ENCODE assay signal across 8 cellular contexts in the genomic region with DNA sequence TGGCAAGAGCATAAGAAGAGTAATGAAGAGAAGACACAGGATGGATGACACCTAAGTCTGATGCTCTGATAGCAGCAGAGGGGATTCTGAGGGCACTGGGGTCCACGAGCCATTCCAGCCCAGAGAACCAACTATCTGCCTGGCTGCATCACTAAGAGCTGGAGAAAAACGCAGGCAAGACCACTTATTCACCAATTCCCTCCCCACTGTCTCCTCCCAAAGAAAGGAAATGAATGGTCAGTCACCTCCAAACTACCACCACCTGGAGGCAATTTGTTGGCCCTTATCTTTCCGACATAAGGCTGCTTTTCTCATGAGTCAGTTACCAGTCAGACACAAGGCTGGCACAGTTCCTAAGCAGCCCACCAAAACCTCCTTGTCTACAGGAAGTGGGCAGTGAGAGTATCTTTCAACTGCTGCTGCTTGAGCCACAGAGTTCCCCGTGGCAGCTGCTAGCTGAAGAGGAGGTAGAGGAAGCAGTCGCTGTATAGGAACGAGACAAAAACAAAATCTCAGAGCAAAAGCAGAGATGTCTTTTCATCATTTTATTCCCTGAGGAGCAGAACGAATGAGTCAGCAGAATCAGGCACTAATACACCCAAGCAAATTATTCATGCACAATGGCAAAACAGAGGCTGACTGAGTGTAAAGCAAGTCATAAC.
DNase-seq lines count a peak whose midpoint lies in the region; ATAC-seq and TF ChIP-seq lines count a peak whose summit lies in the region.

No MANE protein-coding gene starts in this region.

- DNase-seq in H4 (ENCODE audit: low spot score) (peak; percentile 84), lung (ENCODE audit: low spot score) (no peak), SHP77 treated with DMSO at 0.1 percent for 48 hours (lab: John Stamatoyannopoulos, UW) (no peak), NCI-H146 (lab: John Stamatoyannopoulos, UW) (no peak)
- DNase-seq in activated naive CD8-positive, alpha-beta T cell treated with anti-CD3 and anti-CD28 coated beads, Interleukin-2, amount 50 U/mL, for 16 hours (ENCODE audit: low read depth, low spot score): peak; percentile 43
- peak; percentile 62 to 77 for DNase-seq in stimulated activated naive CD8-positive, alpha-beta T cell treated with anti-CD3 and anti-CD28 coated beads, Interleukin-15, amount 100 ng/mL, for 72 hours

- WGBS in lung, 2 donors: 16 to 34% methylated on average over 7 of the region's 7 CpGs

- H3K27ac ChIP-seq in lung (ENCODE audit: low read depth in 1 of 2, low read length in 1 of 2): peak overlapping the region; percentile 30 to 71

- H3K4me1 Mint-ChIP-seq in stimulated activated naive CD8-positive, alpha-beta T cell treated with anti-CD3 and anti-CD28 coated beads, Interleukin-15, amount 100 ng/mL, for 72 hours: peaks cover 69% of the 10 kb centered on the region

- H3K4me3 Mint-ChIP-seq in stimulated activated naive CD8-positive, alpha-beta T cell treated with anti-CD3 and anti-CD28 coated beads, Interleukin-15, amount 100 ng/mL, for 72 hours: peak overlapping the region; percentile 61 to 67

- TF ChIP-seq CTCF in lung (IDR thresholded peaks at IDR 0.05; ENCODE audit: control extremely low read depth, extremely low read depth): no peak

- peaks cover 0 to 3% of the 10 kb centered on the region in 2 donors for H3K9me3 Mint-ChIP-seq in stimulated activated naive CD8-positive, alpha-beta T cell treated with anti-CD3 and anti-CD28 coated beads, Interleukin-15, amount 100 ng/mL, for 72 hours

- no peak overlapping the region for H3K4me3 ChIP-seq in lung

- ATAC-seq in SK-N-SH treated with all-trans-retinoic acid at 6 μM for 48 hours: peak; percentile 84
- no peak for ATAC-seq in lung (ENCODE audit: insufficient read depth, low FRiP score)
- ATAC-seq in stimulated activated naive CD8-positive, alpha-beta T cell treated with anti-CD3 and anti-CD28 coated beads, Interleukin-15, amount 100 ng/mL, for 72 hours: peak; percentile 96
- no peak for ATAC-seq in HG03439 (IDR thresholded peaks at IDR 0.05; ENCODE audit: unreplicated experiment)

- peaks cover 26 to 30% of the 10 kb centered on the region in 2 donors for H3K4me1 ChIP-seq in lung (ENCODE audit: control insufficient read depth in 2 of 2, insufficient read depth in 2 of 2, low read length in 2 of 2)

- H3K36me3 ChIP-seq in lung (ENCODE audit: control insufficient read depth in 2 of 2, insufficient read depth in 2 of 2, low read length in 2 of 2): peaks cover 0 to 7% of the 10 kb centered on the region in 2 donors

- H3K27me3 ChIP-seq in lung (ENCODE audit: control insufficient read depth, insufficient read depth): no peaks in the 10 kb centered on the region

- no peaks in the 10 kb centered on the region for H3K9me3 ChIP-seq in lung (ENCODE audit: control insufficient read depth in 2 of 2, insufficient read depth in 1 of 2, low read length in 1 of 2)

- no peaks in the 10 kb centered on the region for H3K27me3 Mint-ChIP-seq in stimulated activated naive CD8-positive, alpha-beta T cell treated with anti-CD3 and anti-CD28 coated beads, Interleukin-15, amount 100 ng/mL, for 72 hours

- H3K27ac Mint-ChIP-seq in stimulated activated naive CD8-positive, alpha-beta T cell treated with anti-CD3 and anti-CD28 coated beads, Interleukin-15, amount 100 ng/mL, for 72 hours: peak overlapping the region in 1 of 2 donors; percentile 89

TF ChIP-seq in SK-N-SH treated with all-trans-retinoic acid at 6 μM for 48 hours, 23 proteins besides CTCF, POLR2A, EP300 and RAD21:
- 0 out of 2 replicates have a peak, but pooled peaks have one; percentile 62 for TF ChIP-seq RARB (CRISPR knock-in tag; IDR thresholded peaks at IDR 0.05)
- TF ChIP-seq, protein P1, sequence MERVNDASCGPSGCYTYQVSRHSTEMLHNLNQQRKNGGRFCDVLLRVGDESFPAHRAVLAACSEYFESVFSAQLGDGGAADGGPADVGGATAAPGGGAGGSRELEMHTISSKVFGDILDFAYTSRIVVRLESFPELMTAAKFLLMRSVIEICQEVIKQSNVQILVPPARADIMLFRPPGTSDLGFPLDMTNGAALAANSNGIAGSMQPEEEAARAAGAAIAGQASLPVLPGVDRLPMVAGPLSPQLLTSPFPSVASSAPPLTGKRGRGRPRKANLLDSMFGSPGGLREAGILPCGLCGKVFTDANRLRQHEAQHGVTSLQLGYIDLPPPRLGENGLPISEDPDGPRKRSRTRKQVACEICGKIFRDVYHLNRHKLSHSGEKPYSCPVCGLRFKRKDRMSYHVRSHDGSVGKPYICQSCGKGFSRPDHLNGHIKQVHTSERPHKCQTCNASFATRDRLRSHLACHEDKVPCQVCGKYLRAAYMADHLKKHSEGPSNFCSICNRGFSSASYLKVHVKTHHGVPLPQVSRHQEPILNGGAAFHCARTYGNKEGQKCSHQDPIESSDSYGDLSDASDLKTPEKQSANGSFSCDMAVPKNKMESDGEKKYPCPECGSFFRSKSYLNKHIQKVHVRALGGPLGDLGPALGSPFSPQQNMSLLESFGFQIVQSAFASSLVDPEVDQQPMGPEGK (CRISPR knock-in tag; IDR thresholded peaks at IDR 0.05; ENCODE audit: borderline replicate concordance): 0 out of 2 replicates have a peak, but pooled peaks have one; percentile 15
- peak; percentile 45 for TF ChIP-seq ISL1 (CRISPR knock-in tag; IDR thresholded peaks at IDR 0.05)
- TF ChIP-seq TCF4 (CRISPR knock-in tag; IDR thresholded peaks at IDR 0.05; ENCODE audit: borderline replicate concordance): peak; percentile 55; the same call in 1 of the 2 replicates
- no peak for TF ChIP-seq ZNF565 (CRISPR knock-in tag; conservative IDR thresholded peaks at IDR 0.05; ENCODE audit: low read depth)
- peak; percentile 61; the same call in 1 of the 2 replicates for TF ChIP-seq ZFP3 (CRISPR knock-in tag; IDR thresholded peaks at IDR 0.05)
- TF ChIP-seq ARNTL (CRISPR knock-in tag; IDR thresholded peaks at IDR 0.05; ENCODE audit: borderline replicate concordance, low read depth): no peak

Comparison
In these comparisons a context has a peak if more than half of its experiments do, and no peak if none do; other contexts are left out.
1. DNase-seq: peak in H4 (single experiment), activated naive CD8-positive, alpha-beta T cell treated with anti-CD3 and anti-CD28 coated beads, Interleukin-2, amount 50 U/mL, for 16 hours (single experiment) and stimulated activated naive CD8-positive, alpha-beta T cell treated with anti-CD3 and anti-CD28 coated beads, Interleukin-15, amount 100 ng/mL, for 72 hours (2 of 2); none in lung (single experiment), SHP77 treated with DMSO at 0.1 percent for 48 hours (single experiment) and NCI-H146 (single experiment).
2. ATAC-seq: peak in SK-N-SH treated with all-trans-retinoic acid at 6 μM for 48 hours (single experiment) and stimulated activated naive CD8-positive, alpha-beta T cell treated with anti-CD3 and anti-CD28 coated beads, Interleukin-15, amount 100 ng/mL, for 72 hours (single experiment); none in lung (single experiment) and HG03439 (single experiment).